ENCODE assay signal across 28 cellular contexts in genomic region chr7:16091951-16092350, GRCh38.
A peak's percentile ranks its signal among the peaks of the same experiment; 100 is the strongest.
DNase-seq lines count a peak whose midpoint lies in the region; ATAC-seq, FAIRE-seq and TF ChIP-seq lines count a peak whose summit lies in the region.
"Had no signal": no experiment of that assay in that cellular context is flagged by ENCODE, and none has a peak within 500 bp of the region (broad histone marks: within the 10 kb centered on the region; RNA-seq: fewer than 3 reads in every experiment).

No MANE protein-coding gene starts in this region.

- H3K36me3 Mint-ChIP-seq in stimulated activated memory B cell treated with anti-CD40 and anti-IgM and Interleukin-4, amounts not matched to agents 10 μg/mL and 1 μg/mL and 100 μg/mL, for 72 hours, result no peaks in the 10 kb centered on the region
- H3K36me3 Mint-ChIP-seq in activated T-helper 2 cell treated with anti-CD3 and anti-CD28 coated beads, Interferon-gamma antibody, Interleukin-2, Interleukin-4, amounts not matched to agents 10 μg/mL and 5 μg/mL and 100 μg/mL, durations not matched to agents 14 hours and 24 hours and 36 hours (ENCODE audit: low read depth), result no peaks in the 10 kb centered on the region
- no peaks in the 10 kb centered on the region for H3K36me3 Mint-ChIP-seq in nephron progenitor cell (ENCODE audit: low read depth)
- H3K36me3 Mint-ChIP-seq: CD8-positive, alpha-beta T cell had no signal

- intact Hi-C loops in left ventricle myocardium superior (cut with micrococcal nuclease), result no loop called here
- intact Hi-C loops in activated T-helper 2 cell treated with anti-CD3 and anti-CD28 coated beads, Interferon-gamma antibody, Interleukin-2, Interleukin-4, amounts not matched to agents 10 μg/mL and 5 μg/mL and 100 μg/mL, durations not matched to agents 14 hours and 24 hours and 36 hours (cut with micrococcal nuclease), result no loop called here

- H3K27me3 Mint-ChIP-seq in stimulated activated memory B cell treated with anti-CD40 and anti-IgM and Interleukin-4, amounts not matched to agents 10 μg/mL and 1 μg/mL and 100 μg/mL, for 72 hours, result no peaks in the 10 kb centered on the region
- H3K27me3 Mint-ChIP-seq in activated T-helper 2 cell treated with anti-CD3 and anti-CD28 coated beads, Interferon-gamma antibody, Interleukin-2, Interleukin-4, amounts not matched to agents 10 μg/mL and 5 μg/mL and 100 μg/mL, durations not matched to agents 14 hours and 24 hours and 36 hours (ENCODE audit: low read depth), result no peaks in the 10 kb centered on the region
- no peaks in the 10 kb centered on the region for H3K27me3 Mint-ChIP-seq in nephron progenitor cell (ENCODE audit: low read depth, poor library complexity)
- H3K27me3 Mint-ChIP-seq: B cell, progenitor cell of endocrine pancreas had no signal

- peak; percentile 81 for FAIRE-seq in H54 (lab: Jason Lieb, UNC)
- FAIRE-seq: endometrium, RCC 7860, small intestine had no signal

- ATAC-seq in left ventricle myocardium superior, result peak; percentile 73
- no peak for ATAC-seq in stimulated activated memory B cell treated with anti-CD40 and anti-IgM and Interleukin-4, amounts not matched to agents 10 μg/mL and 1 μg/mL and 100 μg/mL, for 72 hours
- ATAC-seq: CD8-positive, alpha-beta T cell; GM23338 had no signal

- TF ChIP-seq POLR2A in H54 (IDR thresholded peaks at IDR 0.05; ENCODE audit: low read depth, low read length), result no peak

- H3K9me3 Mint-ChIP-seq in stimulated activated memory B cell treated with anti-CD40 and anti-IgM and Interleukin-4, amounts not matched to agents 10 μg/mL and 1 μg/mL and 100 μg/mL, for 72 hours, result no peaks in the 10 kb centered on the region
- no peaks in the 10 kb centered on the region for H3K9me3 Mint-ChIP-seq in activated T-helper 2 cell treated with anti-CD3 and anti-CD28 coated beads, Interferon-gamma antibody, Interleukin-2, Interleukin-4, amounts not matched to agents 10 μg/mL and 5 μg/mL and 100 μg/mL, durations not matched to agents 14 hours and 24 hours and 36 hours
- no peaks in the 10 kb centered on the region for H3K9me3 Mint-ChIP-seq in nephron progenitor cell
- H3K9me3 Mint-ChIP-seq: activated naive CD4-positive, alpha-beta T cell treated with anti-CD3 and anti-CD28 coated beads for 36 hours; CD8-positive, alpha-beta T cell; GM23338 had no signal

- H3K27ac Mint-ChIP-seq in stimulated activated memory B cell treated with anti-CD40 and anti-IgM and Interleukin-4, amounts not matched to agents 10 μg/mL and 1 μg/mL and 100 μg/mL, for 72 hours, result no peak overlapping the region
- no peak overlapping the region for H3K27ac Mint-ChIP-seq in activated T-helper 2 cell treated with anti-CD3 and anti-CD28 coated beads, Interferon-gamma antibody, Interleukin-2, Interleukin-4, amounts not matched to agents 10 μg/mL and 5 μg/mL and 100 μg/mL, durations not matched to agents 14 hours and 24 hours and 36 hours
- H3K27ac Mint-ChIP-seq in nephron progenitor cell, result no peak overlapping the region
- H3K27ac Mint-ChIP-seq: activated naive CD4-positive, alpha-beta T cell treated with anti-CD3 and anti-CD28 coated beads for 36 hours; B cell; CD8-positive, alpha-beta T cell; GM23338; progenitor cell of endocrine pancreas had no signal

- H3K4me3 Mint-ChIP-seq in stimulated activated memory B cell treated with anti-CD40 and anti-IgM and Interleukin-4, amounts not matched to agents 10 μg/mL and 1 μg/mL and 100 μg/mL, for 72 hours, result no peak overlapping the region
- H3K4me3 Mint-ChIP-seq in activated T-helper 2 cell treated with anti-CD3 and anti-CD28 coated beads, Interferon-gamma antibody, Interleukin-2, Interleukin-4, amounts not matched to agents 10 μg/mL and 5 μg/mL and 100 μg/mL, durations not matched to agents 14 hours and 24 hours and 36 hours (ENCODE audit: low read depth), result no peak overlapping the region
- H3K4me3 Mint-ChIP-seq in nephron progenitor cell, result no peak overlapping the region
- H3K4me3 Mint-ChIP-seq: activated naive CD4-positive, alpha-beta T cell treated with anti-CD3 and anti-CD28 coated beads for 36 hours; B cell; CD8-positive, alpha-beta T cell; GM23338 had no signal

- TF ChIP-seq CTCF in nephron progenitor cell (IDR thresholded peaks at IDR 0.05), result no peak

- DNase-seq in H54 (ENCODE audit: insufficient read length, low spot score) (no peak), amniotic epithelial cell (ENCODE audit: low read depth) (peak; percentile 36), left ventricle myocardium superior (no peak), renal cortical epithelial cell (ENCODE audit: low read depth) (peak; percentile 26), HPDE6-E6E7 (ENCODE audit: extremely low spot score) (no peak), nephron progenitor cell (no peak)
- no peak for DNase-seq in activated T-helper 2 cell treated with anti-CD3 and anti-CD28 coated beads, Interferon-gamma antibody, Interleukin-2, Interleukin-4, amounts not matched to agents 10 μg/mL and 5 μg/mL and 100 μg/mL, durations not matched to agents 14 hours and 24 hours and 36 hours (ENCODE audit: low spot score)
- DNase-seq: activated CD4-positive, alpha-beta T cell treated with anti-CD3 and anti-CD28 coated beads, Interleukin-2, amount 50 U/mL, for 4 hours; activated CD4-positive, CD25-positive, alpha-beta regulatory T cell; activated naive CD4-positive, alpha-beta T cell treated with anti-CD3 and anti-CD28 coated beads for 36 hours; CD8-positive, alpha-beta T cell; DMS 273 treated with DMSO at 0.1 percent for 48 hours; islet precursor cell; lower lobe of right lung; MG63; NCI-H2029; NCI-H2227 treated with DMSO at 0.1 percent for 48 hours; NCI-H69; SJCRH30; small intestine; stomach; thyroid gland had no signal

- H3K4me1 Mint-ChIP-seq in stimulated activated memory B cell treated with anti-CD40 and anti-IgM and Interleukin-4, amounts not matched to agents 10 μg/mL and 1 μg/mL and 100 μg/mL, for 72 hours, result no peaks in the 10 kb centered on the region
- H3K4me1 Mint-ChIP-seq in activated T-helper 2 cell treated with anti-CD3 and anti-CD28 coated beads, Interferon-gamma antibody, Interleukin-2, Interleukin-4, amounts not matched to agents 10 μg/mL and 5 μg/mL and 100 μg/mL, durations not matched to agents 14 hours and 24 hours and 36 hours (ENCODE audit: low read depth), result no peaks in the 10 kb centered on the region
- no peaks in the 10 kb centered on the region for H3K4me1 Mint-ChIP-seq in nephron progenitor cell
- H3K4me1 Mint-ChIP-seq: B cell had no signal

Comparison
In these comparisons a context has a peak if more than half of its experiments do, and no peak if none do; other contexts are left out.
1. DNase-seq: peak in amniotic epithelial cell (single experiment) and renal cortical epithelial cell (single experiment); none in H54 (single experiment), left ventricle myocardium superior (single experiment), activated T-helper 2 cell treated with anti-CD3 and anti-CD28 coated beads, Interferon-gamma antibody, Interleukin-2, Interleukin-4, amounts not matched to agents 10 μg/mL and 5 μg/mL and 100 μg/mL, durations not matched to agents 14 hours and 24 hours and 36 hours (single experiment), HPDE6-E6E7 (single experiment) and nephron progenitor cell (single experiment).